31 cellular contexts compared by ENCODE assay signal in genomic region chr5:38267372-38267771, GRCh38. TPM values are rescaled to one million over a fixed set of nuclear protein-coding genes. Genes with fewer than 3 reads are reported as not detected.
"Had no signal": no experiment of that assay in that cellular context is flagged by ENCODE, and none has a peak within 500 bp of the region (broad histone marks: within the 10 kb centered on the region; RNA-seq: fewer than 3 reads in every experiment).

No MANE protein-coding gene starts in this region.

- FAIRE-seq: TTC549 had no signal

- H3K4me2 ChIP-seq: KMS-11 had no signal

- H3K4me3 ChIP-seq: ascending aorta, cardiac muscle cell, SJCRH30 had no signal

- H3K4me1 ChIP-seq: ascending aorta, SJCRH30 had no signal

- H3K27ac Mint-ChIP-seq: activated CD4-positive, alpha-beta T cell treated with anti-CD3 and anti-CD28 coated beads for 36 hours; activated CD4-positive, alpha-beta T cell treated with anti-CD3 and anti-CD28 coated beads, Interleukin-2, amount 10 ng/mL, durations not matched to agents 7 days and 5 days; activated CD8-positive, alpha-beta T cell treated with anti-CD3 and anti-CD28 coated beads, Interleukin-2, amount 10 ng/mL, durations not matched to agents 7 days and 5 days; activated naive CD4-positive, alpha-beta T cell treated with anti-CD3 and anti-CD28 coated beads, Interleukin-2, amount 50 U/mL, for 24 hours; activated naive CD8-positive, alpha-beta T cell treated with anti-CD3 and anti-CD28 coated beads, Interleukin-2, amount 10 ng/mL, durations not matched to agents 7 days and 5 days; activated T-cell treated with anti-CD3 and anti-CD28 coated beads, Interleukin-2, amount 50 U/mL, for 24 hours; activated T-helper 2 cell treated with anti-CD3 and anti-CD28 coated beads, Interferon-gamma antibody, Interleukin-2, Interleukin-4, amounts not matched to agents 10 μg/mL and 5 μg/mL and 100 μg/mL, durations not matched to agents 14 hours and 24 hours and 36 hours; T-helper 1 cell treated with Interleukin-12 subunit alpha and Interleukin-12 subunit beta and Interleukin-4 antibody, amounts not matched to agents 30 μg/mL and 1 μg/mL, for 36 hours; T-helper 2 cell treated with Interferon-gamma antibody and Interleukin-4, amounts not matched to agents 5 μg/mL and 100 μg/mL, for 36 hours; WTC11 had no signal

- H3K27ac ChIP-seq: ascending aorta, cardiac muscle cell, KMS-11, SJCRH30 had no signal

- H3K9me3 ChIP-seq: ascending aorta, SJCRH30 had no signal

- ATAC-seq: activated CD4-positive, alpha-beta T cell treated with anti-CD3 and anti-CD28 coated beads for 36 hours; activated CD4-positive, CD25-positive, alpha-beta regulatory T cell treated with anti-CD3 and anti-CD28 coated beads, Interleukin-2, amount 50 U/mL, for 24 hours; activated CD8-positive, alpha-beta T cell treated with anti-CD3 and anti-CD28 coated beads, Interleukin-2, amount 10 ng/mL, durations not matched to agents 7 days and 5 days; Panc1; WTC11 had no signal

- H3K27me3 ChIP-seq: ascending aorta, cardiac muscle cell, SJCRH30 had no signal

- H3K36me3 Mint-ChIP-seq: activated naive CD4-positive, alpha-beta T cell treated with anti-CD3 and anti-CD28 coated beads, Interleukin-2, amount 50 U/mL, for 24 hours; activated naive CD8-positive, alpha-beta T cell treated with anti-CD3 and anti-CD28 coated beads, Interleukin-2, amount 10 ng/mL, durations not matched to agents 7 days and 5 days; WTC11 had no signal

- H3K36me3 ChIP-seq: ascending aorta, cardiac muscle cell, SJCRH30 had no signal

- H3K4me3 Mint-ChIP-seq: activated CD4-positive, alpha-beta T cell treated with anti-CD3 and anti-CD28 coated beads for 36 hours; activated CD4-positive, alpha-beta T cell treated with anti-CD3 and anti-CD28 coated beads, Interleukin-2, amount 10 ng/mL, durations not matched to agents 7 days and 5 days; activated CD8-positive, alpha-beta T cell treated with anti-CD3 and anti-CD28 coated beads, Interleukin-2, amount 10 ng/mL, durations not matched to agents 7 days and 5 days; activated naive CD4-positive, alpha-beta T cell treated with anti-CD3 and anti-CD28 coated beads, Interleukin-2, amount 50 U/mL, for 24 hours; activated naive CD8-positive, alpha-beta T cell treated with anti-CD3 and anti-CD28 coated beads, Interleukin-2, amount 10 ng/mL, durations not matched to agents 7 days and 5 days; activated T-cell treated with anti-CD3 and anti-CD28 coated beads, Interleukin-2, amount 50 U/mL, for 24 hours; central memory CD8-positive, alpha-beta T cell; T-helper 1 cell treated with Interleukin-12 subunit alpha and Interleukin-12 subunit beta and Interleukin-4 antibody, amounts not matched to agents 30 μg/mL and 1 μg/mL, for 36 hours; T-helper 2 cell treated with Interferon-gamma antibody and Interleukin-4, amounts not matched to agents 5 μg/mL and 100 μg/mL, for 36 hours; WTC11 had no signal

- H3K9me3 Mint-ChIP-seq: activated CD4-positive, alpha-beta T cell treated with anti-CD3 and anti-CD28 coated beads, Interleukin-2, amount 10 ng/mL, durations not matched to agents 7 days and 5 days; activated naive CD8-positive, alpha-beta T cell treated with anti-CD3 and anti-CD28 coated beads, Interleukin-2, amount 10 ng/mL, durations not matched to agents 7 days and 5 days; activated T-helper 2 cell treated with anti-CD3 and anti-CD28 coated beads, Interferon-gamma antibody, Interleukin-2, Interleukin-4, amounts not matched to agents 10 μg/mL and 5 μg/mL and 100 μg/mL, durations not matched to agents 14 hours and 24 hours and 36 hours; central memory CD8-positive, alpha-beta T cell; T-helper 1 cell treated with Interleukin-12 subunit alpha and Interleukin-12 subunit beta and Interleukin-4 antibody, amounts not matched to agents 30 μg/mL and 1 μg/mL, for 36 hours; T-helper 2 cell treated with Interferon-gamma antibody and Interleukin-4, amounts not matched to agents 5 μg/mL and 100 μg/mL, for 36 hours had no signal

- DNase-seq: activated CD4-positive, alpha-beta T cell treated with anti-CD3 and anti-CD28 coated beads for 36 hours; activated CD4-positive, alpha-beta T cell treated with anti-CD3 and anti-CD28 coated beads, Interleukin-2, amount 10 ng/mL, durations not matched to agents 7 days and 5 days; activated CD4-positive, alpha-beta T cell treated with anti-CD3 and anti-CD28 coated beads, Interleukin-2, amount 50 U/mL, for 48 hours; activated CD8-positive, alpha-beta T cell treated with anti-CD3 and anti-CD28 coated beads, Interleukin-2, amount 10 ng/mL, durations not matched to agents 7 days and 5 days; activated gamma-delta T cell; activated naive CD4-positive, alpha-beta T cell treated with Interleukin-2 at 50 U/mL for 16 hours; activated naive CD8-positive, alpha-beta T cell treated with anti-CD3 and anti-CD28 coated beads, Interleukin-2, amount 10 ng/mL, durations not matched to agents 7 days and 5 days; activated T-cell treated with anti-CD3 and anti-CD28 coated beads, Interleukin-2, amount 50 U/mL, for 24 hours; amygdala; MM.1S; NCI-H1092 treated with DMSO at 0.1 percent for 48 hours; NCI-H1930; NCI-H2081 treated with DMSO at 0.1 percent for 48 hours; NCI-H2227 treated with DMSO at 0.1 percent for 48 hours; NCI-H446; NCI-H510A treated with DMSO at 0.1 percent for 48 hours; NCI-H774; SHP77; SJCRH30 had no signal

- H3K9ac ChIP-seq: KMS-11 had no signal

- H3K4me1 Mint-ChIP-seq: activated CD4-positive, alpha-beta T cell treated with anti-CD3 and anti-CD28 coated beads for 36 hours; activated CD4-positive, alpha-beta T cell treated with anti-CD3 and anti-CD28 coated beads, Interleukin-2, amount 10 ng/mL, durations not matched to agents 7 days and 5 days; activated naive CD4-positive, alpha-beta T cell treated with anti-CD3 and anti-CD28 coated beads, Interleukin-2, amount 50 U/mL, for 24 hours; activated naive CD8-positive, alpha-beta T cell treated with anti-CD3 and anti-CD28 coated beads, Interleukin-2, amount 10 ng/mL, durations not matched to agents 7 days and 5 days; central memory CD8-positive, alpha-beta T cell had no signal

RNA-seq across cellular contexts. Expression of gene EGFLAM, which starts 9.0 kb away (rescaled TPM):
- total RNA-seq: activated CD4-positive, alpha-beta T cell treated with anti-CD3 and anti-CD28 coated beads for 36 hours; activated CD4-positive, alpha-beta T cell treated with anti-CD3 and anti-CD28 coated beads, Interleukin-2, amount 10 ng/mL, durations not matched to agents 7 days and 5 days; activated CD8-positive, alpha-beta T cell treated with anti-CD3 and anti-CD28 coated beads, Interleukin-2, amount 10 ng/mL, durations not matched to agents 7 days and 5 days; activated naive CD8-positive, alpha-beta T cell treated with anti-CD3 and anti-CD28 coated beads, Interleukin-2, amount 10 ng/mL, durations not matched to agents 7 days and 5 days; activated T-helper 2 cell treated with anti-CD3 and anti-CD28 coated beads, Interferon-gamma antibody, Interleukin-2, Interleukin-4, amounts not matched to agents 10 μg/mL and 5 μg/mL and 100 μg/mL, durations not matched to agents 14 hours and 24 hours and 36 hours had no signal
